ENCODE assay signal across 1 cellular context in genomic region chr20:44370639-44371218, GRCh38.
A peak's percentile ranks its signal among the peaks of the same experiment; 100 is the strongest.
TF ChIP-seq lines count a peak whose summit lies in the region.

No MANE protein-coding gene starts in this region.

TF ChIP-seq in HepG2, 621 proteins besides CTCF, POLR2A, EP300 and RAD21 (continues in another document):
- TF ChIP-seq FOSL2 (CRISPR knock-in tag; IDR thresholded peaks at IDR 0.05) (peak; percentile 96), ZNF205 (CRISPR knock-in tag; IDR thresholded peaks at IDR 0.05) (peak; percentile 76), TEAD3 (CRISPR knock-in tag; optimal IDR thresholded peaks at IDR 0.05; ENCODE audit: borderline replicate concordance) (peak; percentile 98), SMAD1 (CRISPR knock-in tag; IDR thresholded peaks at IDR 0.05; ENCODE audit: borderline replicate concordance, low read depth) (peak; percentile 52; the same call in 1 of the 2 replicates), ZSCAN20 (CRISPR knock-in tag; IDR thresholded peaks at IDR 0.05; ENCODE audit: borderline replicate concordance) (peak; percentile 65; the same call in 1 of the 2 replicates), PRMT3 (CRISPR knock-in tag; IDR thresholded peaks at IDR 0.05; ENCODE audit: borderline replicate concordance, low read depth) (no peak), THYN1 (CRISPR knock-in tag; IDR thresholded peaks at IDR 0.05; ENCODE audit: borderline replicate concordance, low read depth) (no peak; the same call in 1 of the 2 replicates), IRF9 (CRISPR knock-in tag; IDR thresholded peaks at IDR 0.05; ENCODE audit: borderline replicate concordance) (peak; percentile 94; the same call in 1 of the 2 replicates), ZBTB33 (CRISPR knock-in tag; IDR thresholded peaks at IDR 0.05) (0 out of 2 replicates have a peak, but pooled peaks have one; percentile 52), ZNF274 (CRISPR knock-in tag; IDR thresholded peaks at IDR 0.05) (peak; percentile 58; the same call in 1 of the 2 replicates), ARID5B (CRISPR knock-in tag; IDR thresholded peaks at IDR 0.05) (peak; percentile 93), ZNF350 (CRISPR knock-in tag; IDR thresholded peaks at IDR 0.05; ENCODE audit: borderline replicate concordance, low read depth) (peak; percentile 93; the same call in 1 of the 2 replicates), GLI4 (CRISPR knock-in tag; IDR thresholded peaks at IDR 0.05; ENCODE audit: borderline replicate concordance) (0 out of 2 replicates have a peak, but pooled peaks have one; percentile 44), RARA (CRISPR knock-in tag; IDR thresholded peaks at IDR 0.05) (peak; percentile 84), PCBP1 (IDR thresholded peaks at IDR 0.05; ENCODE audit: borderline replicate concordance, low read depth, low read length) (no peak), ZNF292 (CRISPR knock-in tag; IDR thresholded peaks at IDR 0.05; ENCODE audit: borderline replicate concordance, low read depth) (peak; percentile 100), TBP (CRISPR knock-in tag; IDR thresholded peaks at IDR 0.05) (no peak), MAFG (CRISPR knock-in tag; IDR thresholded peaks at IDR 0.05) (0 out of 2 replicates have a peak, but pooled peaks have one; percentile 22), ZNF138 (CRISPR knock-in tag; IDR thresholded peaks at IDR 0.05; ENCODE audit: low read depth) (no peak; the same call in 1 of the 2 replicates), SNAPC5 (CRISPR knock-in tag; IDR thresholded peaks at IDR 0.05; ENCODE audit: borderline replicate concordance) (0 out of 2 replicates have a peak, but pooled peaks have one; percentile 31), SOX5 (CRISPR knock-in tag; IDR thresholded peaks at IDR 0.05; ENCODE audit: borderline replicate concordance) (peak; percentile 80), GABPB1 (CRISPR knock-in tag; IDR thresholded peaks at IDR 0.05) (peak; percentile 70), SMARCC2 (IDR thresholded peaks at IDR 0.05) (no peak), BCL3 (CRISPR knock-in tag; IDR thresholded peaks at IDR 0.05) (no peak), AKNA (CRISPR knock-in tag; IDR thresholded peaks at IDR 0.05; ENCODE audit: borderline replicate concordance) (no peak), KLF11 (CRISPR knock-in tag; IDR thresholded peaks at IDR 0.05) (peak; percentile 76)
- TF ChIP-seq, protein P1, sequence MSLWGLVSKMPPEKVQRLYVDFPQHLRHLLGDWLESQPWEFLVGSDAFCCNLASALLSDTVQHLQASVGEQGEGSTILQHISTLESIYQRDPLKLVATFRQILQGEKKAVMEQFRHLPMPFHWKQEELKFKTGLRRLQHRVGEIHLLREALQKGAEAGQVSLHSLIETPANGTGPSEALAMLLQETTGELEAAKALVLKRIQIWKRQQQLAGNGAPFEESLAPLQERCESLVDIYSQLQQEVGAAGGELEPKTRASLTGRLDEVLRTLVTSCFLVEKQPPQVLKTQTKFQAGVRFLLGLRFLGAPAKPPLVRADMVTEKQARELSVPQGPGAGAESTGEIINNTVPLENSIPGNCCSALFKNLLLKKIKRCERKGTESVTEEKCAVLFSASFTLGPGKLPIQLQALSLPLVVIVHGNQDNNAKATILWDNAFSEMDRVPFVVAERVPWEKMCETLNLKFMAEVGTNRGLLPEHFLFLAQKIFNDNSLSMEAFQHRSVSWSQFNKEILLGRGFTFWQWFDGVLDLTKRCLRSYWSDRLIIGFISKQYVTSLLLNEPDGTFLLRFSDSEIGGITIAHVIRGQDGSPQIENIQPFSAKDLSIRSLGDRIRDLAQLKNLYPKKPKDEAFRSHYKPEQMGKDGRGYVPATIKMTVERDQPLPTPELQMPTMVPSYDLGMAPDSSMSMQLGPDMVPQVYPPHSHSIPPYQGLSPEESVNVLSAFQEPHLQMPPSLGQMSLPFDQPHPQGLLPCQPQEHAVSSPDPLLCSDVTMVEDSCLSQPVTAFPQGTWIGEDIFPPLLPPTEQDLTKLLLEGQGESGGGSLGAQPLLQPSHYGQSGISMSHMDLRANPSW (CRISPR knock-in tag; IDR thresholded peaks at IDR 0.05; ENCODE audit: borderline replicate concordance) = peak; percentile 24; the same call in 1 of the 2 replicates
- TF ChIP-seq, protein P2, sequence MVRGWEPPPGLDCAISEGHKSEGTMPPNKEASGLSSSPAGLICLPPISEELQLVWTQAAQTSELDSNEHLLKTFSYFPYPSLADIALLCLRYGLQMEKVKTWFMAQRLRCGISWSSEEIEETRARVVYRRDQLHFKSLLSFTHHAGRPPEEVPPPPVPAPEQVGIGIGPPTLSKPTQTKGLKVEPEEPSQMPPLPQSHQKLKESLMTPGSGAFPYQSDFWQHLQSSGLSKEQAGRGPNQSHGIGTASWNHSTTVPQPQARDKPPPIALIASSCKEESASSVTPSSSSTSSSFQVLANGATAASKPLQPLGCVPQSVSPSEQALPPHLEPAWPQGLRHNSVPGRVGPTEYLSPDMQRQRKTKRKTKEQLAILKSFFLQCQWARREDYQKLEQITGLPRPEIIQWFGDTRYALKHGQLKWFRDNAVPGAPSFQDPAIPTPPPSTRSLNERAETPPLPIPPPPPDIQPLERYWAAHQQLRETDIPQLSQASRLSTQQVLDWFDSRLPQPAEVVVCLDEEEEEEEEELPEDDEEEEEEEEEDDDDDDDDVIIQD (CRISPR knock-in tag; IDR thresholded peaks at IDR 0.05; ENCODE audit: low read depth) = peak; percentile 96
- TF ChIP-seq, protein P3, sequence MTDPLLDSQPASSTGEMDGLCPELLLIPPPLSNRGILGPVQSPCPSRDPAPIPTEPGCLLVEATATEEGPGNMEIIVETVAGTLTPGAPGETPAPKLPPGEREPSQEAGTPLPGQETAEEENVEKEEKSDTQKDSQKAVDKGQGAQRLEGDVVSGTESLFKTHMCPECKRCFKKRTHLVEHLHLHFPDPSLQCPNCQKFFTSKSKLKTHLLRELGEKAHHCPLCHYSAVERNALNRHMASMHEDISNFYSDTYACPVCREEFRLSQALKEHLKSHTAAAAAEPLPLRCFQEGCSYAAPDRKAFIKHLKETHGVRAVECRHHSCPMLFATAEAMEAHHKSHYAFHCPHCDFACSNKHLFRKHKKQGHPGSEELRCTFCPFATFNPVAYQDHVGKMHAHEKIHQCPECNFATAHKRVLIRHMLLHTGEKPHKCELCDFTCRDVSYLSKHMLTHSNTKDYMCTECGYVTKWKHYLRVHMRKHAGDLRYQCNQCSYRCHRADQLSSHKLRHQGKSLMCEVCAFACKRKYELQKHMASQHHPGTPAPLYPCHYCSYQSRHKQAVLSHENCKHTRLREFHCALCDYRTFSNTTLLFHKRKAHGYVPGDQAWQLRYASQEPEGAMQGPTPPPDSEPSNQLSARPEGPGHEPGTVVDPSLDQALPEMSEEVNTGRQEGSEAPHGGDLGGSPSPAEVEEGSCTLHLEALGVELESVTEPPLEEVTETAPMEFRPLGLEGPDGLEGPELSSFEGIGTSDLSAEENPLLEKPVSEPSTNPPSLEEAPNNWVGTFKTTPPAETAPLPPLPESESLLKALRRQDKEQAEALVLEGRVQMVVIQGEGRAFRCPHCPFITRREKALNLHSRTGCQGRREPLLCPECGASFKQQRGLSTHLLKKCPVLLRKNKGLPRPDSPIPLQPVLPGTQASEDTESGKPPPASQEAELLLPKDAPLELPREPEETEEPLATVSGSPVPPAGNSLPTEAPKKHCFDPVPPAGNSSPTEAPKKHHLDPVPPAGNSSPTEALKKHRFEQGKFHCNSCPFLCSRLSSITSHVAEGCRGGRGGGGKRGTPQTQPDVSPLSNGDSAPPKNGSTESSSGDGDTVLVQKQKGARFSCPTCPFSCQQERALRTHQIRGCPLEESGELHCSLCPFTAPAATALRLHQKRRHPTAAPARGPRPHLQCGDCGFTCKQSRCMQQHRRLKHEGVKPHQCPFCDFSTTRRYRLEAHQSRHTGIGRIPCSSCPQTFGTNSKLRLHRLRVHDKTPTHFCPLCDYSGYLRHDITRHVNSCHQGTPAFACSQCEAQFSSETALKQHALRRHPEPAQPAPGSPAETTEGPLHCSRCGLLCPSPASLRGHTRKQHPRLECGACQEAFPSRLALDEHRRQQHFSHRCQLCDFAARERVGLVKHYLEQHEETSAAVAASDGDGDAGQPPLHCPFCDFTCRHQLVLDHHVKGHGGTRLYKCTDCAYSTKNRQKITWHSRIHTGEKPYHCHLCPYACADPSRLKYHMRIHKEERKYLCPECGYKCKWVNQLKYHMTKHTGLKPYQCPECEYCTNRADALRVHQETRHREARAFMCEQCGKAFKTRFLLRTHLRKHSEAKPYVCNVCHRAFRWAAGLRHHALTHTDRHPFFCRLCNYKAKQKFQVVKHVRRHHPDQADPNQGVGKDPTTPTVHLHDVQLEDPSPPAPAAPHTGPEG (CRISPR knock-in tag; IDR thresholded peaks at IDR 0.05) = 0 out of 2 replicates have a peak, but pooled peaks have one; percentile 82
